ENCODE assay signal across 12 cellular contexts in the genomic region with DNA sequence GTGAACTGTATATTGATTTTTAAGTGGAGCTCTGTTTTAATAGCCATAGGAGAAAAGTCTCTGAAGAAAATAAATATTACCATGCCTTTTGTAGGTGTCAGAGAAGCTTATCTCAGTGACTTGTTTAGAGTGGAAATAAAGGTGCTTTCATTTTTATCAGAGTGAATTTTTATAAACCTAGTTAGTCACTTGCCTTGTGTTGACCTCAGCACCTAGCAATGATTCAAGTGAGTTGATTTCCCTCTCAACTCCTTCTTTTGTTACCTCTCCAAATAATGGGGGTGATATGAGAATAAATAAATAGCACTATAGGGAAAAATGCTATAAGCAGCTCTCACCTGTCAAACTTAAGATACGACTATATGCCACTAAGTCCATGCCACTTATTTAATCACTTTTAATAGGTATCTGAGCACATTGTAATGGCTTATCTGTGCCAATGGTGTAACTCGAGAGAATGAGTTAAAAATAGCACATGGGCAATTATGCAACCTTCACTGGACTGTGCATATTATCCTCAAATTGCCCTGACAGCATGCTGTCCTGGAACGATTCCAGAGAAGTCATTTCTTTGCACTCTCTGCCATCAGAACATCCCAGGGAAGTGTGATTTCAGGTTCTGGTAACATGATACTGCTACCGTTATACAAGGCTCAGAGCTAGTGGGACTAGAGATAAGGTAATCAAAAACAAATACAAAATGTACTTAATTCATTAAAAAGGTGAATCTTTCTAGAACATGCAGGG.
DNase-seq lines count a peak whose midpoint lies in the region; ATAC-seq, FAIRE-seq and TF ChIP-seq lines count a peak whose summit lies in the region.
"Had no signal": no experiment of that assay in that cellular context is flagged by ENCODE, and none has a peak within 500 bp of the region (broad histone marks: within the 10 kb centered on the region; RNA-seq: fewer than 3 reads in every experiment).

No MANE protein-coding gene starts in this region.

- H3K4me2 ChIP-seq in HepG2 (ENCODE audit: low read depth, low read length): no peak overlapping the region

- intact Hi-C loops in HepG2 (cut with micrococcal nuclease; ENCODE audit: unreplicated experiment) (no loop called here), kidney (cut with DNase I) (no loop called here)

- no peak for TF ChIP-seq POLR2A in HepG2 (IDR thresholded peaks at IDR 0.05; ENCODE audit: insufficient read depth in 1 of 2, low read depth in 2 of 2, low read length in 2 of 2)

- H3K27me3 Mint-ChIP-seq in glutamatergic neuron (ENCODE audit: unreplicated experiment): no peaks in the 10 kb centered on the region

- DNase-seq in HepG2 (ENCODE audit: low spot score): no peak
- peak; percentile 81 for DNase-seq in NCI-H524 treated with DMSO at 0.1 percent for 48 hours (lab: John Stamatoyannopoulos, UW)
- DNase-seq in glutamatergic neuron: no peak
- DNase-seq in NK-92 (lab: John Stamatoyannopoulos, UW; ENCODE audit: unreplicated experiment): no peak
- DNase-seq in inferior parietal cortex (ENCODE audit: extremely low spot score): no peak
- no peak for DNase-seq in kidney
- DNase-seq: AML-193, KG1 had no signal

- no peaks in the 10 kb centered on the region for H4K20me1 ChIP-seq in HepG2 (ENCODE audit: insufficient read depth, low read length)

- no peak overlapping the region for H3K4me3 Mint-ChIP-seq in glutamatergic neuron (ENCODE audit: unreplicated experiment)

- no peak overlapping the region for H2AFZ ChIP-seq in HepG2 (ENCODE audit: low read length)

- BruUV-seq in HepG2 (replicated peaks; lab: Mats Ljungman, UMichigan): no TSS peak

- TF ChIP-seq EP300 in HepG2 (IDR thresholded peaks at IDR 0.05; ENCODE audit: low read depth in 2 of 2, low read length in 2 of 2) (no peak), HepG2 (CRISPR knock-in tag; IDR thresholded peaks at IDR 0.05; ENCODE audit: borderline replicate concordance) (no peak)

- ATAC-seq in HepG2 (no peak), GM19328 (IDR thresholded peaks at IDR 0.05; ENCODE audit: unreplicated experiment) (no peak)

- H3K27me3 ChIP-seq in liver (ENCODE audit: control insufficient read depth in 4 of 4, insufficient read depth in 4 of 4, low read length in 3 of 4) (no peaks in the 10 kb centered on the region), HepG2 (ENCODE audit: control insufficient read depth in 1 of 2, insufficient read depth in 2 of 2, low read length in 2 of 2) (no peaks in the 10 kb centered on the region)

- no peak for FAIRE-seq in HepG2 (lab: Jason Lieb, UNC)
- FAIRE-seq in kidney (lab: Jason Lieb, UNC): no peak

- peak overlapping the region; percentile 55 to 71 for H3K27ac ChIP-seq in liver (ENCODE audit: low read depth in 1 of 2, low read length in 2 of 2)
- no peak overlapping the region for H3K27ac ChIP-seq in HepG2 (ENCODE audit: extremely low read length, insufficient read depth, low read length)
- H3K27ac ChIP-seq in kidney (ENCODE audit: low read depth in 2 of 2, low read length in 2 of 2): peak overlapping the region in 1 of 2 donors; percentile 4
- H3K27ac ChIP-seq: epithelial cell of prostate had no signal

- H3K4me1 ChIP-seq in liver (ENCODE audit: control insufficient read depth in 4 of 4, insufficient read depth in 4 of 4, low read length in 3 of 4) (peaks cover 0 to 16% (median 5%) of the 10 kb centered on the region in 4 donors), HepG2 (ENCODE audit: insufficient read depth, low read length) (no peaks in the 10 kb centered on the region), kidney (ENCODE audit: control insufficient read depth in 1 of 2, insufficient read depth in 1 of 2, low read depth in 1 of 2, low read length in 2 of 2) (peaks cover 0 to 18% of the 10 kb centered on the region in 2 donors)

- H3K4me1 Mint-ChIP-seq in glutamatergic neuron (ENCODE audit: low read depth, unreplicated experiment): peaks cover 11% of the 10 kb centered on the region

- no peak for TF ChIP-seq CTCF in liver (IDR thresholded peaks at IDR 0.05; ENCODE audit: low read depth, low read length, missing input control)
- TF ChIP-seq CTCF in HepG2 (CRISPR knock-in tag; IDR thresholded peaks at IDR 0.05): no peak
- TF ChIP-seq CTCF in glutamatergic neuron (IDR thresholded peaks at IDR 0.05; ENCODE audit: partially characterized antibody, unreplicated experiment): no peak
- TF ChIP-seq CTCF in kidney (IDR thresholded peaks at IDR 0.05; ENCODE audit: borderline replicate concordance, extremely low read depth, insufficient read depth): no peak

- H3K9me3 ChIP-seq in liver (ENCODE audit: control insufficient read depth in 4 of 4, low read length in 3 of 4): no peaks in the 10 kb centered on the region
- peaks cover 13% of the 10 kb centered on the region; the same call in 1 of the 2 replicates for H3K9me3 ChIP-seq in HepG2 (ENCODE audit: low read length)
- H3K9me3 ChIP-seq in kidney (ENCODE audit: control insufficient read depth in 1 of 2, low read length in 2 of 2): no peaks in the 10 kb centered on the region

- no peaks in the 10 kb centered on the region for H3K9me3 Mint-ChIP-seq in glutamatergic neuron (ENCODE audit: unreplicated experiment)

- in situ Hi-C loops in HepG2 (cut with HindIII; ENCODE audit: extremely low pct_ligation_motif_present, low pct_unique_long_range_greater_than_20kb): no loop called here

- H3K36me3 Mint-ChIP-seq in glutamatergic neuron (ENCODE audit: unreplicated experiment): no peaks in the 10 kb centered on the region

- 18% methylated on average over 4 of the region's 4 CpGs for WGBS in liver
- WGBS in HepG2 (ENCODE audit: low lambda C conversion rate): 0% methylated on average over 4 of the region's 4 CpGs

- H3K4me3 ChIP-seq in liver (ENCODE audit: low read depth in 1 of 3, low read length in 3 of 3) (no peak overlapping the region), HepG2 (replicated peaks in 1 of 3; ENCODE audit: insufficient read depth in 1 of 3, low read depth in 2 of 3, low read length in 3 of 3) (no peak overlapping the region), kidney (ENCODE audit: low read length in 2 of 2) (no peak overlapping the region)

- peak overlapping the region; percentile 44 for H3K27ac Mint-ChIP-seq in glutamatergic neuron (ENCODE audit: unreplicated experiment)
- H3K27ac Mint-ChIP-seq: activated T-helper 2 cell treated with anti-CD3 and anti-CD28 coated beads, Interferon-gamma antibody, Interleukin-2, Interleukin-4, amounts not matched to agents 10 μg/mL and 5 μg/mL and 100 μg/mL, durations not matched to agents 14 hours and 24 hours and 36 hours had no signal

- H3K79me2 ChIP-seq in HepG2 (ENCODE audit: insufficient read depth, low read length): no peaks in the 10 kb centered on the region

- TF ChIP-seq RAD21 in liver (IDR thresholded peaks at IDR 0.05) (peak; percentile 58 to 62), HepG2 (CRISPR knock-in tag; IDR thresholded peaks at IDR 0.05) (no peak)

- POLR2A ChIA-PET in HepG2 (lab: Yijun Ruan, JAX): no interaction called here

- H3K9ac ChIP-seq in liver (ENCODE audit: low read depth in 1 of 2, low read length in 2 of 2) (no peak overlapping the region), HepG2 (ENCODE audit: insufficient read depth, low read depth, low read length) (no peak overlapping the region), kidney (ENCODE audit: low read length in 2 of 2) (no peak overlapping the region)

- H3K36me3 ChIP-seq in liver (ENCODE audit: control insufficient read depth in 4 of 4, insufficient read depth in 3 of 4, low read depth in 1 of 4, low read length in 3 of 4): no peaks in the 10 kb centered on the region
- no peaks in the 10 kb centered on the region for H3K36me3 ChIP-seq in HepG2 (replicated peaks in 1 of 2; ENCODE audit: control insufficient read depth in 1 of 2, insufficient read depth in 2 of 2, low read length in 2 of 2)
- H3K36me3 ChIP-seq in kidney (ENCODE audit: control insufficient read depth in 1 of 2, insufficient read depth in 2 of 2, low read length in 2 of 2): no peaks in the 10 kb centered on the region

- CTCF ChIA-PET in HepG2 (lab: Yijun Ruan, JAX; ENCODE audit: low intra/inter-chr PET ratio, low total read pairs): no interaction called here

TF ChIP-seq in liver, 16 proteins besides CTCF, POLR2A, EP300 and RAD21 (continues in another document):
- TF ChIP-seq HNF4G (IDR thresholded peaks at IDR 0.05) (no peak), FOXA1 (IDR thresholded peaks at IDR 0.05) (no peak)
- TF ChIP-seq, protein P1, sequence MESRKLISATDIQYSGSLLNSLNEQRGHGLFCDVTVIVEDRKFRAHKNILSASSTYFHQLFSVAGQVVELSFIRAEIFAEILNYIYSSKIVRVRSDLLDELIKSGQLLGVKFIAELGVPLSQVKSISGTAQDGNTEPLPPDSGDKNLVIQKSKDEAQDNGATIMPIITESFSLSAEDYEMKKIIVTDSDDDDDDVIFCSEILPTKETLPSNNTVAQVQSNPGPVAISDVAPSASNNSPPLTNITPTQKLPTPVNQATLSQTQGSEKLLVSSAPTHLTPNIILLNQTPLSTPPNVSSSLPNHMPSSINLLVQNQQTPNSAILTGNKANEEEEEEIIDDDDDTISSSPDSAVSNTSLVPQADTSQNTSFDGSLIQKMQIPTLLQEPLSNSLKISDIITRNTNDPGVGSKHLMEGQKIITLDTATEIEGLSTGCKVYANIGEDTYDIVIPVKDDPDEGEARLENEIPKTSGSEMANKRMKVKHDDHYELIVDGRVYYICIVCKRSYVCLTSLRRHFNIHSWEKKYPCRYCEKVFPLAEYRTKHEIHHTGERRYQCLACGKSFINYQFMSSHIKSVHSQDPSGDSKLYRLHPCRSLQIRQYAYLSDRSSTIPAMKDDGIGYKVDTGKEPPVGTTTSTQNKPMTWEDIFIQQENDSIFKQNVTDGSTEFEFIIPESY (IDR thresholded peaks at IDR 0.05): peak; percentile 69

TF ChIP-seq in HepG2, 621 proteins besides CTCF, POLR2A, EP300 and RAD21 (continues in another document):
- TF ChIP-seq HDAC6 (IDR thresholded peaks at IDR 0.05; ENCODE audit: low read depth, low read length) (no peak), MBD4 (IDR thresholded peaks at IDR 0.05; ENCODE audit: borderline replicate concordance, low read length) (no peak)
